1 cellular context compared by ENCODE assay signal in the genomic region with DNA sequence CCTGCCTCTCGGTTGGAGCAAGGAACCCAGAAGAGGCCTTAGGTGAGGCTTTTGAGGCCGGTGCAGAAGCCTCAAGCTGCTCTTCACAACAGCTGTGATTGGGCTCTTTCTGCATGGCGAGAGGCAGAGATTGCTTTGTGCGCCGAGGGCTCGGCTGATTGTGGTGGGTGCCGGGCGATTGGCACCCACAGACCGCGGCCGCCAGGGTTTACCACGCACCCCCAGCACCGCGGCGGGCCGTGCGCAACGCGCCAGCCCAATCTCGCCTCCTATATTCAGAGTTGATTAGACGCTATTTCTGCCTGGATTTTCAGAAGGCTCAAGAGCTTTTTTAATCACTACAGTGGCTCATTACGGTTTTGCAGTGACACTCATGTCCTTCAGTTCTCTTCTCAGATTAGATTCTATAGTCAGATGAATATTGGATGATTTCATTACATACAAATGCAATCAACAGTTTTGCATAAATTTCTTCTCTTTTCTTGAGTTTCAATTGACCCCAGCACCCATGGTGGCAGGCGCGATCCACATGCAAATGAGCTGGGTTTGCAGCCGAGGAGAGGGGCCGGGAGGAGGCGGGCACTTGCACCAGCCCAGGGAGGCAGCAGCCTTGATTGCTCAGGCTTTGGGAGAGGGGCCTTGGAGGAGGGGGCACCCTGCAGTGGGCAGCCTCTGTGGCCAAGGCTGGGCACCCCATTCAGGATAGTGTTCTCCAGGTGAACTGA.
TF ChIP-seq lines count a peak whose summit lies in the region.

No MANE protein-coding gene starts in this region.

TF ChIP-seq in GM23338, 12 proteins besides CTCF, POLR2A, EP300 and RAD21:
- TF ChIP-seq EZH2 (IDR thresholded peaks at IDR 0.05; ENCODE audit: low read depth, unreplicated experiment) (no peak), ZNF114 (CRISPR knock-in tag; IDR thresholded peaks at IDR 0.05) (no peak), CREB1 (CRISPR knock-in tag; IDR thresholded peaks at IDR 0.05; ENCODE audit: low read depth) (no peak)
- TF ChIP-seq, protein P1, sequence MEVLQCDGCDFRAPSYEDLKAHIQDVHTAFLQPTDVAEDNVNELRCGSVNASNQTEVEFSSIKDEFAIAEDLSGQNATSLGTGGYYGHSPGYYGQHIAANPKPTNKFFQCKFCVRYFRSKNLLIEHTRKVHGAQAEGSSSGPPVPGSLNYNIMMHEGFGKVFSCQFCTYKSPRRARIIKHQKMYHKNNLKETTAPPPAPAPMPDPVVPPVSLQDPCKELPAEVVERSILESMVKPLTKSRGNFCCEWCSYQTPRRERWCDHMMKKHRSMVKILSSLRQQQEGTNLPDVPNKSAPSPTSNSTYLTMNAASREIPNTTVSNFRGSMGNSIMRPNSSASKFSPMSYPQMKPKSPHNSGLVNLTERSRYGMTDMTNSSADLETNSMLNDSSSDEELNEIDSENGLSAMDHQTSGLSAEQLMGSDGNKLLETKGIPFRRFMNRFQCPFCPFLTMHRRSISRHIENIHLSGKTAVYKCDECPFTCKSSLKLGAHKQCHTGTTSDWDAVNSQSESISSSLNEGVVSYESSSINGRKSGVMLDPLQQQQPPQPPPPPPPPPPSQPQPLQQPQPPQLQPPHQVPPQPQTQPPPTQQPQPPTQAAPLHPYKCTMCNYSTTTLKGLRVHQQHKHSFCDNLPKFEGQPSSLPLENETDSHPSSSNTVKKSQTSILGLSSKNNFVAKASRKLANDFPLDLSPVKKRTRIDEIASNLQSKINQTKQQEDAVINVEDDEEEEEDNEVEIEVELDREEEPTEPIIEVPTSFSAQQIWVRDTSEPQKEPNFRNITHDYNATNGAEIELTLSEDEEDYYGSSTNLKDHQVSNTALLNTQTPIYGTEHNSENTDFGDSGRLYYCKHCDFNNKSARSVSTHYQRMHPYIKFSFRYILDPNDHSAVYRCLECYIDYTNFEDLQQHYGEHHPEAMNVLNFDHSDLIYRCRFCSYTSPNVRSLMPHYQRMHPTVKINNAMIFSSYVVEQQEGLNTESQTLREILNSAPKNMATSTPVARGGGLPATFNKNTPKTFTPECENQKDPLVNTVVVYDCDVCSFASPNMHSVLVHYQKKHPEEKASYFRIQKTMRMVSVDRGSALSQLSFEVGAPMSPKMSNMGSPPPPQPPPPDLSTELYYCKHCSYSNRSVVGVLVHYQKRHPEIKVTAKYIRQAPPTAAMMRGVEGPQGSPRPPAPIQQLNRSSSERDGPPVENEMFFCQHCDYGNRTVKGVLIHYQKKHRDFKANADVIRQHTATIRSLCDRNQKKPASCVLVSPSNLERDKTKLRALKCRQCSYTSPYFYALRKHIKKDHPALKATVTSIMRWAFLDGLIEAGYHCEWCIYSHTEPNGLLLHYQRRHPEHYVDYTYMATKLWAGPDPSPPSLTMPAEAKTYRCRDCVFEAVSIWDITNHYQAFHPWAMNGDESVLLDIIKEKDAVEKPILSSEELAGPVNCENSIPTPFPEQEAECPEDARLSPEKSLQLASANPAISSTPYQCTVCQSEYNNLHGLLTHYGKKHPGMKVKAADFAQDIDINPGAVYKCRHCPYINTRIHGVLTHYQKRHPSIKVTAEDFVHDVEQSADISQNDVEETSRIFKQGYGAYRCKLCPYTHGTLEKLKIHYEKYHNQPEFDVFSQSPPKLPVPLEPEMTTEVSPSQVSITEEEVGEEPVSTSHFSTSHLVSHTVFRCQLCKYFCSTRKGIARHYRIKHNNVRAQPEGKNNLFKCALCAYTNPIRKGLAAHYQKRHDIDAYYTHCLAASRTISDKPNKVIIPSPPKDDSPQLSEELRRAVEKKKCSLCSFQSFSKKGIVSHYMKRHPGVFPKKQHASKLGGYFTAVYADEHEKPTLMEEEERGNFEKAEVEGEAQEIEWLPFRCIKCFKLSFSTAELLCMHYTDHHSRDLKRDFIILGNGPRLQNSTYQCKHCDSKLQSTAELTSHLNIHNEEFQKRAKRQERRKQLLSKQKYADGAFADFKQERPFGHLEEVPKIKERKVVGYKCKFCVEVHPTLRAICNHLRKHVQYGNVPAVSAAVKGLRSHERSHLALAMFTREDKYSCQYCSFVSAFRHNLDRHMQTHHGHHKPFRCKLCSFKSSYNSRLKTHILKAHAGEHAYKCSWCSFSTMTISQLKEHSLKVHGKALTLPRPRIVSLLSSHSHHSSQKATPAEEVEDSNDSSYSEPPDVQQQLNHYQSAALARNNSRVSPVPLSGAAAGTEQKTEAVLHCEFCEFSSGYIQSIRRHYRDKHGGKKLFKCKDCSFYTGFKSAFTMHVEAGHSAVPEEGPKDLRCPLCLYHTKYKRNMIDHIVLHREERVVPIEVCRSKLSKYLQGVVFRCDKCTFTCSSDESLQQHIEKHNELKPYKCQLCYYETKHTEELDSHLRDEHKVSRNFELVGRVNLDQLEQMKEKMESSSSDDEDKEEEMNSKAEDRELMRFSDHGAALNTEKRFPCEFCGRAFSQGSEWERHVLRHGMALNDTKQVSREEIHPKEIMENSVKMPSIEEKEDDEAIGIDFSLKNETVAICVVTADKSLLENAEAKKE (CRISPR knock-in tag; IDR thresholded peaks at IDR 0.05): no peak
